In the genomic region with DNA sequence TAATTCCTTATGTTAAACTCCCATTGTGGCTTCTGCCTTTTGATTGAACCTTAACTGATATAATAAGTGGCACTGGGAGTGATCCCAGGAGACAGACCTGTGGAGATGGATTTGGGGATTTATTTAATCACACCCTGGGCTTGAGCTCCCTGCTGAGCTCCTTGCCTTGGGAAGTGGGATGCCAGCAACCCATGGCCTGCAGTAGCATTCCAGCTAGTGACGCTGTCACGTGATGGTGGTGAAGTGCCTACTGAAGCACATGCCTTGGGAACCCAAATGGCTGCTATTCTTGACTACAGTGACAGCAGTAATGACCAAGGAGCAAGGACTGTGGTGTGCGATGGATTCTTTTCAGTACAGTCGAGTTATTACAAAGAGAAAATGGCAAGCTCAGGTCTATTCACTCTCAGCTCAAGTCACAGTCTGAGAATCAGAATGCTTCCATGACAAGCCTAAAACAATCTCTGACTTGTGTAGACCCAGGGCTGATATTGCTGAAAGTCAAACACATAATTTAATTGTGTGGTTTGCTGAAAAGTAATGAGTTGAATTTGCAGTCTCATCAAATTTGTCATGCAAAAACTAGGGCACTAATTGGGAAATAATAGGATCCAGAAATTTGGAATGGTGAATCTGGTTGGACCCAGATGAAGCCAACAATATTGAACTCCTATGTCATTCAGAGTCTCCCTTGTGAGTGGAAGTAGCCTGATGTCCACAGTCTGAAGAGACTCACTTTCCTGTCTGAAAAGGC, we compare ENCODE assay signal across 23 cellular contexts. TPM values are rescaled to one million over a fixed set of nuclear protein-coding genes. Genes with fewer than 3 reads are reported as not detected.
A peak's percentile ranks its signal among the peaks of the same experiment; 100 is the strongest.
DNase-seq lines count a peak whose midpoint lies in the region; ATAC-seq, FAIRE-seq and TF ChIP-seq lines count a peak whose summit lies in the region.
"Had no signal": no experiment of that assay in that cellular context is flagged by ENCODE, and none has a peak within 500 bp of the region (broad histone marks: within the 10 kb centered on the region; RNA-seq: fewer than 3 reads in every experiment).

No MANE protein-coding gene starts in this region.

- no peaks in the 10 kb centered on the region for H3K79me2 ChIP-seq in hepatocyte

- H3K36me3 ChIP-seq in hepatocyte (replicated peaks; ENCODE audit: insufficient read depth, low read depth): no peaks in the 10 kb centered on the region
- H3K36me3 ChIP-seq: MG63 had no signal

- peaks cover 5% of the 10 kb centered on the region for H3K4me1 ChIP-seq in hepatocyte (ENCODE audit: insufficient read depth)

- no peak overlapping the region for H3K4me3 ChIP-seq in hepatocyte
- no peak overlapping the region for H3K4me3 ChIP-seq in foreskin fibroblast (ENCODE audit: low read depth in 1 of 2, low read length in 2 of 2)
- H3K4me3 ChIP-seq: MG63 had no signal

- TF ChIP-seq CTCF in D721Med (IDR thresholded peaks at IDR 0.05; ENCODE audit: insufficient read depth, missing control alignments) (no peak), hepatocyte (IDR thresholded peaks at IDR 0.05; ENCODE audit: poor library complexity) (no peak), foreskin fibroblast (IDR thresholded peaks at IDR 0.05; ENCODE audit: low read depth, low read length) (no peak)

- no peak overlapping the region for H3K27ac ChIP-seq in hepatocyte
- H3K27ac ChIP-seq: 22Rv1 had no signal

- no peak overlapping the region for H2AFZ ChIP-seq in hepatocyte

- intact Hi-C loops in left ventricle myocardium superior (cut with micrococcal nuclease): no loop called here

- no peak for FAIRE-seq in D721Med (lab: Jason Lieb, UNC)
- FAIRE-seq: GM12891, RCC 7860 had no signal

- no peaks in the 10 kb centered on the region for H3K9me3 ChIP-seq in hepatocyte (ENCODE audit: low read depth)
- H3K9me3 ChIP-seq: MG63 had no signal

- no peaks in the 10 kb centered on the region for H4K20me1 ChIP-seq in hepatocyte (ENCODE audit: insufficient read depth, poor library complexity, severe bottlenecking)

- H3K9me2 ChIP-seq in hepatocyte (replicated peaks; ENCODE audit: insufficient read depth): no peaks in the 10 kb centered on the region

- no peaks in the 10 kb centered on the region for H3K27me3 ChIP-seq in hepatocyte
- H3K27me3 ChIP-seq: MG63 had no signal

- no peak overlapping the region for H3K4me2 ChIP-seq in hepatocyte

- peak; percentile 53 for ATAC-seq in left ventricle myocardium superior
- ATAC-seq: SK-N-SH treated with all-trans-retinoic acid at 6 μM for 48 hours had no signal

- 88% methylated on average over 4 of the region's 4 CpGs for WGBS in hepatocyte (ENCODE audit: low lambda C conversion rate, missing lambda C conversion rate)

- DNase-seq in NCI-H2227 (lab: John Stamatoyannopoulos, UW; ENCODE audit: unreplicated experiment) (peak; percentile 48), NCI-H2227 treated with DMSO at 0.1 percent for 48 hours (lab: John Stamatoyannopoulos, UW) (no peak), D721Med (ENCODE audit: insufficient read length, low spot score) (peak; percentile 44), NCI-H82 treated with DMSO at 0.1 percent for 48 hours (lab: John Stamatoyannopoulos, UW; ENCODE audit: unreplicated experiment) (peak; percentile 18), left ventricle myocardium superior (no peak), hepatocyte (ENCODE audit: low spot score) (no peak), T-helper 2 cell (no peak), foreskin fibroblast (no peak)
- DNase-seq: DMS153, GOT3, Kasumi-1, MG63, NCI-H1048, NCI-H1436, NCI-H1930, NCI-H446, NCI-H69, SHP77 had no signal

RNA-seq across cellular contexts. Expression of a gene that starts 47.1 kb away (rescaled TPM):
- 29.6 TPM for total RNA-seq in left ventricle myocardium superior
- total RNA-seq in hepatocyte: 21.4 and 25.7 TPM in 2 replicates
- 54.1 and 57.3 TPM in 2 replicates for polyA plus RNA-seq in hepatocyte

RNA-seq across cellular contexts. Expression of a gene that starts 49.6 kb away (rescaled TPM):
- total RNA-seq in left ventricle myocardium superior: 7.5 TPM
- 1.1 and 1.7 TPM in 2 replicates for total RNA-seq in hepatocyte
- 13.0 and 18.2 TPM in 2 replicates for polyA plus RNA-seq in hepatocyte
- polyA plus RNA-seq: IgD-negative memory B cell had no signal

RNA-seq across cellular contexts. Expression of a gene that starts 59.8 kb away (rescaled TPM):
- 19.2 TPM for total RNA-seq in left ventricle myocardium superior
- 12.2 and 15.6 TPM in 2 replicates for total RNA-seq in hepatocyte
- 7.7 and 8.7 TPM in 2 replicates for polyA plus RNA-seq in hepatocyte

Comparison
In these comparisons a context has a peak if more than half of its experiments do, and no peak if none do; other contexts are left out.
1. DNase-seq: peak in NCI-H2227 (single experiment), D721Med (single experiment) and NCI-H82 treated with DMSO at 0.1 percent for 48 hours (single experiment); none in NCI-H2227 treated with DMSO at 0.1 percent for 48 hours (single experiment), left ventricle myocardium superior (single experiment), hepatocyte (single experiment), T-helper 2 cell (0 of 5) and foreskin fibroblast (0 of 2).